In the genomic region with DNA sequence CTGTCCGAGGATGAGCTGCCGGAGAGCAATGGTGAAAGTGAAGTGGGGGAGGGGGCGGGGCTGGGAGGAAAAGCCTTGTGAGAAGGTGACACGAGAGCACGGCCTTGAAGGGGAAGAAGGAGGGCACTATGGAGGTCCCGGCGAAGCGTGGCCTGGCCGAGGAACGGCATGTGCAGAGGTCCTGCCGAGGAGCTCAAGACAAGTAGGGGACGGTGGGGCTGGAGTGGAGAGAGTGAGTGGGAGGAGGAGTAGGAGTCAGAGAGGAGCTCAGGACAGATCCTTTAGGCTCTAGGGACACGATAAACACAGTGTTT, we compare ENCODE assay signal across 1 cellular context.
TF ChIP-seq lines count a peak whose summit lies in the region.

No MANE protein-coding gene starts in this region.

TF ChIP-seq in K562, 482 proteins besides CTCF, POLR2A, EP300 and RAD21:
- TF ChIP-seq ZNF3 (CRISPR knock-in tag; IDR thresholded peaks at IDR 0.05) = no peak
- peak; percentile 34; the same call in 1 of the 2 replicates for TF ChIP-seq DPF2 (IDR thresholded peaks at IDR 0.05)
- no peak for TF ChIP-seq ERF (CRISPR knock-in tag; IDR thresholded peaks at IDR 0.05)
- peak; percentile 38; the same call in 1 of the 2 replicates for TF ChIP-seq EGR1 (conservative IDR thresholded peaks at IDR 0.05)
- TF ChIP-seq EHMT2 (IDR thresholded peaks at IDR 0.05) = 0 out of 2 replicates have a peak, but pooled peaks have one; percentile 13
- no peak for TF ChIP-seq PTRF (tag; IDR thresholded peaks at IDR 0.05)
- 0 out of 2 replicates have a peak, but pooled peaks have one; percentile 11 for TF ChIP-seq ARID1B (IDR thresholded peaks at IDR 0.05)
- TF ChIP-seq, protein P1, sequence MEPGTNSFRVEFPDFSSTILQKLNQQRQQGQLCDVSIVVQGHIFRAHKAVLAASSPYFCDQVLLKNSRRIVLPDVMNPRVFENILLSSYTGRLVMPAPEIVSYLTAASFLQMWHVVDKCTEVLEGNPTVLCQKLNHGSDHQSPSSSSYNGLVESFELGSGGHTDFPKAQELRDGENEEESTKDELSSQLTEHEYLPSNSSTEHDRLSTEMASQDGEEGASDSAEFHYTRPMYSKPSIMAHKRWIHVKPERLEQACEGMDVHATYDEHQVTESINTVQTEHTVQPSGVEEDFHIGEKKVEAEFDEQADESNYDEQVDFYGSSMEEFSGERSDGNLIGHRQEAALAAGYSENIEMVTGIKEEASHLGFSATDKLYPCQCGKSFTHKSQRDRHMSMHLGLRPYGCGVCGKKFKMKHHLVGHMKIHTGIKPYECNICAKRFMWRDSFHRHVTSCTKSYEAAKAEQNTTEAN (CRISPR knock-in tag; IDR thresholded peaks at IDR 0.05) = no peak
- peak in 1 of 2 experiments; percentile 11; a peak in 1 of 4 replicates for TF ChIP-seq TRIM24 (IDR thresholded peaks at IDR 0.05)
- TF ChIP-seq BRCA1 (IDR thresholded peaks at IDR 0.05) = no peak
- no peak for TF ChIP-seq BRCA1 (CRISPR knock-in tag; IDR thresholded peaks at IDR 0.05)
- TF ChIP-seq CXXC5 (CRISPR knock-in tag; IDR thresholded peaks at IDR 0.05) = no peak
- TF ChIP-seq MCM2 (IDR thresholded peaks at IDR 0.05; ENCODE audit: low read depth) = no peak
- TF ChIP-seq, protein P2, sequence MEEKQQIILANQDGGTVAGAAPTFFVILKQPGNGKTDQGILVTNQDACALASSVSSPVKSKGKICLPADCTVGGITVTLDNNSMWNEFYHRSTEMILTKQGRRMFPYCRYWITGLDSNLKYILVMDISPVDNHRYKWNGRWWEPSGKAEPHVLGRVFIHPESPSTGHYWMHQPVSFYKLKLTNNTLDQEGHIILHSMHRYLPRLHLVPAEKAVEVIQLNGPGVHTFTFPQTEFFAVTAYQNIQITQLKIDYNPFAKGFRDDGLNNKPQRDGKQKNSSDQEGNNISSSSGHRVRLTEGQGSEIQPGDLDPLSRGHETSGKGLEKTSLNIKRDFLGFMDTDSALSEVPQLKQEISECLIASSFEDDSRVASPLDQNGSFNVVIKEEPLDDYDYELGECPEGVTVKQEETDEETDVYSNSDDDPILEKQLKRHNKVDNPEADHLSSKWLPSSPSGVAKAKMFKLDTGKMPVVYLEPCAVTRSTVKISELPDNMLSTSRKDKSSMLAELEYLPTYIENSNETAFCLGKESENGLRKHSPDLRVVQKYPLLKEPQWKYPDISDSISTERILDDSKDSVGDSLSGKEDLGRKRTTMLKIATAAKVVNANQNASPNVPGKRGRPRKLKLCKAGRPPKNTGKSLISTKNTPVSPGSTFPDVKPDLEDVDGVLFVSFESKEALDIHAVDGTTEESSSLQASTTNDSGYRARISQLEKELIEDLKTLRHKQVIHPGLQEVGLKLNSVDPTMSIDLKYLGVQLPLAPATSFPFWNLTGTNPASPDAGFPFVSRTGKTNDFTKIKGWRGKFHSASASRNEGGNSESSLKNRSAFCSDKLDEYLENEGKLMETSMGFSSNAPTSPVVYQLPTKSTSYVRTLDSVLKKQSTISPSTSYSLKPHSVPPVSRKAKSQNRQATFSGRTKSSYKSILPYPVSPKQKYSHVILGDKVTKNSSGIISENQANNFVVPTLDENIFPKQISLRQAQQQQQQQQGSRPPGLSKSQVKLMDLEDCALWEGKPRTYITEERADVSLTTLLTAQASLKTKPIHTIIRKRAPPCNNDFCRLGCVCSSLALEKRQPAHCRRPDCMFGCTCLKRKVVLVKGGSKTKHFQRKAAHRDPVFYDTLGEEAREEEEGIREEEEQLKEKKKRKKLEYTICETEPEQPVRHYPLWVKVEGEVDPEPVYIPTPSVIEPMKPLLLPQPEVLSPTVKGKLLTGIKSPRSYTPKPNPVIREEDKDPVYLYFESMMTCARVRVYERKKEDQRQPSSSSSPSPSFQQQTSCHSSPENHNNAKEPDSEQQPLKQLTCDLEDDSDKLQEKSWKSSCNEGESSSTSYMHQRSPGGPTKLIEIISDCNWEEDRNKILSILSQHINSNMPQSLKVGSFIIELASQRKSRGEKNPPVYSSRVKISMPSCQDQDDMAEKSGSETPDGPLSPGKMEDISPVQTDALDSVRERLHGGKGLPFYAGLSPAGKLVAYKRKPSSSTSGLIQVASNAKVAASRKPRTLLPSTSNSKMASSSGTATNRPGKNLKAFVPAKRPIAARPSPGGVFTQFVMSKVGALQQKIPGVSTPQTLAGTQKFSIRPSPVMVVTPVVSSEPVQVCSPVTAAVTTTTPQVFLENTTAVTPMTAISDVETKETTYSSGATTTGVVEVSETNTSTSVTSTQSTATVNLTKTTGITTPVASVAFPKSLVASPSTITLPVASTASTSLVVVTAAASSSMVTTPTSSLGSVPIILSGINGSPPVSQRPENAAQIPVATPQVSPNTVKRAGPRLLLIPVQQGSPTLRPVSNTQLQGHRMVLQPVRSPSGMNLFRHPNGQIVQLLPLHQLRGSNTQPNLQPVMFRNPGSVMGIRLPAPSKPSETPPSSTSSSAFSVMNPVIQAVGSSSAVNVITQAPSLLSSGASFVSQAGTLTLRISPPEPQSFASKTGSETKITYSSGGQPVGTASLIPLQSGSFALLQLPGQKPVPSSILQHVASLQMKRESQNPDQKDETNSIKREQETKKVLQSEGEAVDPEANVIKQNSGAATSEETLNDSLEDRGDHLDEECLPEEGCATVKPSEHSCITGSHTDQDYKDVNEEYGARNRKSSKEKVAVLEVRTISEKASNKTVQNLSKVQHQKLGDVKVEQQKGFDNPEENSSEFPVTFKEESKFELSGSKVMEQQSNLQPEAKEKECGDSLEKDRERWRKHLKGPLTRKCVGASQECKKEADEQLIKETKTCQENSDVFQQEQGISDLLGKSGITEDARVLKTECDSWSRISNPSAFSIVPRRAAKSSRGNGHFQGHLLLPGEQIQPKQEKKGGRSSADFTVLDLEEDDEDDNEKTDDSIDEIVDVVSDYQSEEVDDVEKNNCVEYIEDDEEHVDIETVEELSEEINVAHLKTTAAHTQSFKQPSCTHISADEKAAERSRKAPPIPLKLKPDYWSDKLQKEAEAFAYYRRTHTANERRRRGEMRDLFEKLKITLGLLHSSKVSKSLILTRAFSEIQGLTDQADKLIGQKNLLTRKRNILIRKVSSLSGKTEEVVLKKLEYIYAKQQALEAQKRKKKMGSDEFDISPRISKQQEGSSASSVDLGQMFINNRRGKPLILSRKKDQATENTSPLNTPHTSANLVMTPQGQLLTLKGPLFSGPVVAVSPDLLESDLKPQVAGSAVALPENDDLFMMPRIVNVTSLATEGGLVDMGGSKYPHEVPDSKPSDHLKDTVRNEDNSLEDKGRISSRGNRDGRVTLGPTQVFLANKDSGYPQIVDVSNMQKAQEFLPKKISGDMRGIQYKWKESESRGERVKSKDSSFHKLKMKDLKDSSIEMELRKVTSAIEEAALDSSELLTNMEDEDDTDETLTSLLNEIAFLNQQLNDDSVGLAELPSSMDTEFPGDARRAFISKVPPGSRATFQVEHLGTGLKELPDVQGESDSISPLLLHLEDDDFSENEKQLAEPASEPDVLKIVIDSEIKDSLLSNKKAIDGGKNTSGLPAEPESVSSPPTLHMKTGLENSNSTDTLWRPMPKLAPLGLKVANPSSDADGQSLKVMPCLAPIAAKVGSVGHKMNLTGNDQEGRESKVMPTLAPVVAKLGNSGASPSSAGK (IDR thresholded peaks at IDR 0.05) = peak; percentile 25; the same call in 1 of the 2 replicates
- TF ChIP-seq, protein P3, sequence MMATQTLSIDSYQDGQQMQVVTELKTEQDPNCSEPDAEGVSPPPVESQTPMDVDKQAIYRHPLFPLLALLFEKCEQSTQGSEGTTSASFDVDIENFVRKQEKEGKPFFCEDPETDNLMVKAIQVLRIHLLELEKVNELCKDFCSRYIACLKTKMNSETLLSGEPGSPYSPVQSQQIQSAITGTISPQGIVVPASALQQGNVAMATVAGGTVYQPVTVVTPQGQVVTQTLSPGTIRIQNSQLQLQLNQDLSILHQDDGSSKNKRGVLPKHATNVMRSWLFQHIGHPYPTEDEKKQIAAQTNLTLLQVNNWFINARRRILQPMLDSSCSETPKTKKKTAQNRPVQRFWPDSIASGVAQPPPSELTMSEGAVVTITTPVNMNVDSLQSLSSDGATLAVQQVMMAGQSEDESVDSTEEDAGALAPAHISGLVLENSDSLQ (IDR thresholded peaks at IDR 0.05) = 0 out of 2 replicates have a peak, but pooled peaks have one; percentile 27
- TF ChIP-seq, protein P4, sequence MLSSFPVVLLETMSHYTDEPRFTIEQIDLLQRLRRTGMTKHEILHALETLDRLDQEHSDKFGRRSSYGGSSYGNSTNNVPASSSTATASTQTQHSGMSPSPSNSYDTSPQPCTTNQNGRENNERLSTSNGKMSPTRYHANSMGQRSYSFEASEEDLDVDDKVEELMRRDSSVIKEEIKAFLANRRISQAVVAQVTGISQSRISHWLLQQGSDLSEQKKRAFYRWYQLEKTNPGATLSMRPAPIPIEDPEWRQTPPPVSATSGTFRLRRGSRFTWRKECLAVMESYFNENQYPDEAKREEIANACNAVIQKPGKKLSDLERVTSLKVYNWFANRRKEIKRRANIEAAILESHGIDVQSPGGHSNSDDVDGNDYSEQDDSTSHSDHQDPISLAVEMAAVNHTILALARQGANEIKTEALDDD (IDR thresholded peaks at IDR 0.05) = no peak
- TF ChIP-seq L3MBTL2 (IDR thresholded peaks at IDR 0.05) = peak; percentile 31; the same call in 1 of the 2 replicates
- peak; percentile 27 for TF ChIP-seq MEIS2 (IDR thresholded peaks at IDR 0.05; ENCODE audit: partially characterized antibody)
- TF ChIP-seq MAFF (IDR thresholded peaks at IDR 0.05; ENCODE audit: low read length) = no peak
- no peak for TF ChIP-seq RBM39 (optimal IDR thresholded peaks at IDR 0.05; ENCODE audit: low read depth, low read length)
- TF ChIP-seq OTX1 (CRISPR knock-in tag; IDR thresholded peaks at IDR 0.05) = no peak
- TF ChIP-seq, protein P5, sequence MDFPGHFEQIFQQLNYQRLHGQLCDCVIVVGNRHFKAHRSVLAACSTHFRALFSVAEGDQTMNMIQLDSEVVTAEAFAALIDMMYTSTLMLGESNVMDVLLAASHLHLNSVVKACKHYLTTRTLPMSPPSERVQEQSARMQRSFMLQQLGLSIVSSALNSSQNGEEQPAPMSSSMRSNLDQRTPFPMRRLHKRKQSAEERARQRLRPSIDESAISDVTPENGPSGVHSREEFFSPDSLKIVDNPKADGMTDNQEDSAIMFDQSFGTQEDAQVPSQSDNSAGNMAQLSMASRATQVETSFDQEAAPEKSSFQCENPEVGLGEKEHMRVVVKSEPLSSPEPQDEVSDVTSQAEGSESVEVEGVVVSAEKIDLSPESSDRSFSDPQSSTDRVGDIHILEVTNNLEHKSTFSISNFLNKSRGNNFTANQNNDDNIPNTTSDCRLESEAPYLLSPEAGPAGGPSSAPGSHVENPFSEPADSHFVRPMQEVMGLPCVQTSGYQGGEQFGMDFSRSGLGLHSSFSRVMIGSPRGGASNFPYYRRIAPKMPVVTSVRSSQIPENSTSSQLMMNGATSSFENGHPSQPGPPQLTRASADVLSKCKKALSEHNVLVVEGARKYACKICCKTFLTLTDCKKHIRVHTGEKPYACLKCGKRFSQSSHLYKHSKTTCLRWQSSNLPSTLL (IDR thresholded peaks at IDR 0.05) = no peak
- TF ChIP-seq ZNF408 (CRISPR knock-in tag; IDR thresholded peaks at IDR 0.05; ENCODE audit: low read depth) = no peak
- TF ChIP-seq ZNF217 (CRISPR knock-in tag; IDR thresholded peaks at IDR 0.05) = no peak
